Comparison of ENCODE assay signal across 8 cellular contexts in the genomic region with DNA sequence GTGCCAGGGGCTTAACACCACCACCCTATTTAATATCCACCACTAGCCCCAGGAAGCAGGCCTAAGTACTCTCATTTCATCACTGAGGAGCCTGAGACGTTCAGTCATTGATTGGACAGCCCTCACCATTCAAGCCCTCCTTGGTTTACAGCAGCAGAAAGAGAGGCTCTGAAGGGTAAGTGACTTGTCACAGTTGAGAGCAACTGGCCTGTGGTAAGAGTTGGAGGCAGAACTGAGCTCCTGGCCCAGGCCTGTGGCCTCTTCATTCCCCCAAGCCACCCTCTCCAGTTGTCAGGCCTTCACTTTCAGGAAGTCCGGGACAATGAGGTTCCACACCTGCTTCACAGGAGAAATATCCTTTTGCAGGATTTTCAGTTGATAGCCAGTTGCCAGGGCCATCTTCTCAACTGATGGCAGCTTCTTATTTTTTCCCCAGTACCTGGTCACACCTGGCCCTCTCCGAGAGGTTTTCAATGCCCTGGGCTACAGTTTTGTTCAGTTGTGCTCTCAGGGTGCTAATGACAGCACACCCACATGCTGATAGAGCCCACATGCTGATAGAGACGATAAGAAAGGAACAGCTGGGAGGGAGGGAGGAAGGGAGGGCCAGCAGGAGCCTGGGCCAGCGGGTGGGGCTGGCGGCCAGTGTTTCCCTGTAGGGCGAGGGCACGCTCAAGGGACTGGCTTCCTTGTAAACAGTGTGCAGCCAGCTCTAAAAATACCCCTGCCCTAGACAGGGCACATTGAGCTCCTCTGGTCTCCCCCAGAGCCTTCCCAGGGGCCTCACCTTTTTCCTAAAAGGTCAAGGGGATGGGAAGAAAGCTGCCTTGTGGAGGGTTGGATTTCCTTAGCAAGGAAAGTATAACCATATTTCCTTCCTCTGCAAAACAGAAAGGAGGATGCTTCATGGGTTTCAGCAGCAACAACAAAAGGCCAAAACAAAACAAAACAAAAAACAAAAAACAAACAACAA.
DNase-seq lines count a peak whose midpoint lies in the region; ATAC-seq and TF ChIP-seq lines count a peak whose summit lies in the region.

No MANE protein-coding gene starts in this region.

- H3K36me3 ChIP-seq in osteoblast (ENCODE audit: insufficient read depth, low read length) = no peaks in the 10 kb centered on the region

- H3K27ac ChIP-seq in osteoblast (ENCODE audit: low read depth, low read length) = no peak overlapping the region

- H3K4me3 ChIP-seq in fibroblast of the aortic adventitia (ENCODE audit: low read depth, low read length) (no peak overlapping the region), osteoblast (ENCODE audit: insufficient read depth, low read length) (no peak overlapping the region)

- DNase-seq in COR-L47 (lab: John Stamatoyannopoulos, UW) = peak; percentile 67
- peak; percentile 72 for DNase-seq in NCI-H510A treated with DMSO at 0.1 percent for 48 hours (lab: John Stamatoyannopoulos, UW)
- DNase-seq in fibroblast of the aortic adventitia (ENCODE audit: low read depth) = peak; percentile 60
- peak; percentile 27 for DNase-seq in osteoblast (ENCODE audit: insufficient read length, low spot score, missing footprints)
- no peak for DNase-seq in NOMO-1 treated with dmso at 0.1 percent for 144 hours (lab: John Stamatoyannopoulos, UW; ENCODE audit: unreplicated experiment)
- DNase-seq in middle frontal gyrus (ENCODE audit: extremely low spot score, low spot score) = no peak
- no peak for DNase-seq in superior temporal gyrus (ENCODE audit: extremely low spot score)

- H3K4me1 ChIP-seq in osteoblast (ENCODE audit: insufficient read depth, low read length) = peaks cover 23% of the 10 kb centered on the region

- no peak for TF ChIP-seq CTCF in fibroblast of the aortic adventitia (IDR thresholded peaks at IDR 0.05; ENCODE audit: insufficient read depth, low read length)
- TF ChIP-seq CTCF in osteoblast (IDR thresholded peaks at IDR 0.05; ENCODE audit: extremely low read depth, low read depth, low read length) = no peak

- H2AFZ ChIP-seq in osteoblast (ENCODE audit: low read length) = peak overlapping the region; percentile 12

- H3K79me2 ChIP-seq in osteoblast (ENCODE audit: insufficient read depth, low read length) = no peaks in the 10 kb centered on the region

- H3K9me3 ChIP-seq in osteoblast (ENCODE audit: low read depth, low read length) = no peaks in the 10 kb centered on the region

- H3K27me3 ChIP-seq in osteoblast (ENCODE audit: insufficient read depth, low read length) = no peaks in the 10 kb centered on the region

- H4K20me1 ChIP-seq in osteoblast (ENCODE audit: insufficient read depth, low read length) = no peaks in the 10 kb centered on the region

- H3K4me2 ChIP-seq in osteoblast (ENCODE audit: insufficient read depth, low read length) = no peak overlapping the region

- no peak for ATAC-seq in HG02938 (IDR thresholded peaks at IDR 0.05; ENCODE audit: unreplicated experiment)

Comparison
In these comparisons a context has a peak if more than half of its experiments do, and no peak if none do; other contexts are left out.
1. DNase-seq: peak in COR-L47 (single experiment), NCI-H510A treated with DMSO at 0.1 percent for 48 hours (single experiment), fibroblast of the aortic adventitia (single experiment) and osteoblast (single experiment); none in NOMO-1 treated with dmso at 0.1 percent for 144 hours (single experiment), middle frontal gyrus (single experiment) and superior temporal gyrus (single experiment).